ENCODE assay signal across 21 cellular contexts in the genomic region with DNA sequence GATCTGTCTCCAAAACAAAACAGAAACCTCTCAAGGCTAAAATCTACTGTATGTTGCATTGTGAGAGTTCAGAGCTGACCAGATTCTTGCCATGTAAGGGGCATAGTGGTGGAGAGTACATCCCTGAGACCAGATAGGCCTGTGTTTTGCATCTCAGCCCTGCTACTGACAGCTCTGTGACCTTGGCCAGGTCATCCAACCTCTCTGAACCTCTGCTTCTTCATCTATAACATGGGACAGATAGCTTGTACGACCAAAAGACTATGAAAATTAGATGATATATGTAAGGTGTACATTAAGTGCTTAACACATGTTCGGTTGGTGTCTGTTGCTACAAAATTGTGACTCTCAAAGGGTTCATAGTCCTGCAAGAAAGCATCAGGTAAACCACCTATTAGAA. TPM values are rescaled to one million over a fixed set of nuclear protein-coding genes. Genes with fewer than 3 reads are reported as not detected.
DNase-seq lines count a peak whose midpoint lies in the region; ATAC-seq and TF ChIP-seq lines count a peak whose summit lies in the region.
"Had no signal": no experiment of that assay in that cellular context is flagged by ENCODE, and none has a peak within 500 bp of the region (broad histone marks: within the 10 kb centered on the region; RNA-seq: fewer than 3 reads in every experiment).

No MANE protein-coding gene starts in this region.

- peaks cover 45% of the 10 kb centered on the region for H3K4me1 ChIP-seq in GM23338 (ENCODE audit: insufficient read depth)
- H3K4me1 ChIP-seq in prostate gland (replicated peaks), result peaks cover 20% of the 10 kb centered on the region

- no peak for TF ChIP-seq POLR2A in prostate gland (IDR thresholded peaks at IDR 0.05)

- POLR2A ChIA-PET in WTC11 (lab: Charles Lee), result interaction anchor here (1.0 kb wide), 1 partner anchor 11 kb away, joined by 4 read pairs; no protein-coding TSS in a partner anchor

- no peaks in the 10 kb centered on the region for H3K9me3 Mint-ChIP-seq in GM23338
- no peaks in the 10 kb centered on the region for H3K9me3 Mint-ChIP-seq in WTC11
- peaks cover 3% of the 10 kb centered on the region for H3K9me3 Mint-ChIP-seq in glutamatergic neuron (ENCODE audit: unreplicated experiment)
- H3K9me3 Mint-ChIP-seq in activated naive CD8-positive, alpha-beta T cell treated with anti-CD3 and anti-CD28 coated beads for 36 hours, result no peaks in the 10 kb centered on the region
- H3K9me3 Mint-ChIP-seq: CD14-positive monocyte, HFFc6, IgD-negative memory B cell had no signal

- WGBS in prostate gland, result 69% methylated on average over 2 of the region's 2 CpGs

- intact Hi-C loops in prostate gland (cut with DNase I), result no loop called here

- ATAC-seq in GM23338 (no peak), WTC11 (no peak), GM18867 (IDR thresholded peaks at IDR 0.05; ENCODE audit: unreplicated experiment) (no peak)

- H3K9me2 ChIP-seq in GM23338 (ENCODE audit: insufficient read depth), result no peaks in the 10 kb centered on the region

- H3K4me3 Mint-ChIP-seq in GM23338, result no peak overlapping the region
- no peak overlapping the region for H3K4me3 Mint-ChIP-seq in WTC11
- no peak overlapping the region for H3K4me3 Mint-ChIP-seq in glutamatergic neuron (ENCODE audit: unreplicated experiment)
- no peak overlapping the region for H3K4me3 Mint-ChIP-seq in activated naive CD8-positive, alpha-beta T cell treated with anti-CD3 and anti-CD28 coated beads for 36 hours
- H3K4me3 Mint-ChIP-seq: CD14-positive monocyte, HFFc6, IgD-negative memory B cell had no signal

- H3K79me2 ChIP-seq in GM23338 (replicated peaks; ENCODE audit: insufficient read depth), result peaks cover 100% of the 10 kb centered on the region

- H3F3A ChIP-seq in GM23338 (replicated peaks; ENCODE audit: low read depth), result no peaks in the 10 kb centered on the region

- DNase-seq in GM23338 (ENCODE audit: low spot score) (no peak), WTC11 (ENCODE audit: low spot score) (no peak), glutamatergic neuron (no peak), prostate gland (ENCODE audit: low spot score) (no peak), GM20000 (ENCODE audit: low spot score) (no peak), medulla oblongata (ENCODE audit: extremely low spot score) (no peak)
- DNase-seq in activated naive CD8-positive, alpha-beta T cell treated with anti-CD3 and anti-CD28 coated beads for 36 hours, result no peak
- DNase-seq: AML-193, GF-D8, HFFc6, Kasumi-1, NCI-H1105, NCI-H1694 treated with DMSO at 0.1 percent for 48 hours, NCI-H2107, NCI-H2227 treated with DMSO at 0.1 percent for 48 hours, NCI-H524, Peyer's patch, SHP77 had no signal

- TF ChIP-seq CTCF in GM23338 (conservative IDR thresholded peaks at IDR 0.05; ENCODE audit: low read depth in 2 of 2) (no peak), WTC11 (IDR thresholded peaks at IDR 0.05) (no peak), glutamatergic neuron (IDR thresholded peaks at IDR 0.05; ENCODE audit: partially characterized antibody, unreplicated experiment) (no peak), prostate gland (IDR thresholded peaks at IDR 0.05) (no peak), GM20000 (IDR thresholded peaks at IDR 0.05; ENCODE audit: extremely low read depth, missing control alignments) (no peak)

- H3K27ac ChIP-seq in GM23338 (ENCODE audit: low read depth) (0 out of 2 replicates have a peak overlapping the region, but pooled peaks have one; percentile 2), prostate gland (peak overlapping the region; percentile 75 to 79)
- H3K27ac ChIP-seq: Peyer's patch had no signal

- H3K4me2 ChIP-seq in GM23338, result no peak overlapping the region

- H3K27ac Mint-ChIP-seq in GM23338, result no peak overlapping the region
- H3K27ac Mint-ChIP-seq in WTC11, result peak overlapping the region; percentile 40
- H3K27ac Mint-ChIP-seq in glutamatergic neuron (ENCODE audit: unreplicated experiment), result peak overlapping the region; percentile 64
- no peak overlapping the region for H3K27ac Mint-ChIP-seq in activated naive CD8-positive, alpha-beta T cell treated with anti-CD3 and anti-CD28 coated beads for 36 hours
- H3K27ac Mint-ChIP-seq: CD14-positive monocyte, HFFc6, IgD-negative memory B cell had no signal

- peaks cover 38% of the 10 kb centered on the region for H4K20me1 ChIP-seq in GM23338 (replicated peaks; ENCODE audit: insufficient read depth)

- CTCF ChIA-PET in WTC11 (lab: Charles Lee), result interaction anchor here (0.6 to 2.3 kb wide), 4 partner anchors 11 to 134 kb away, joined by 3 to 9 read pairs (median 5); no protein-coding TSS in a partner anchor

- H3K36me3 ChIP-seq in GM23338 (ENCODE audit: insufficient read depth) (no peaks in the 10 kb centered on the region), prostate gland (no peaks in the 10 kb centered on the region)
- H3K36me3 ChIP-seq: Peyer's patch had no signal

- no peaks in the 10 kb centered on the region for H3K27me3 ChIP-seq in GM23338 (ENCODE audit: insufficient read depth)
- H3K27me3 ChIP-seq in prostate gland (replicated peaks; ENCODE audit: insufficient read depth), result no peaks in the 10 kb centered on the region
- H3K27me3 ChIP-seq: Peyer's patch had no signal

- peaks cover 55% of the 10 kb centered on the region for H3K4me1 Mint-ChIP-seq in GM23338
- H3K4me1 Mint-ChIP-seq in WTC11, result peaks cover 70% of the 10 kb centered on the region
- peaks cover 49% of the 10 kb centered on the region for H3K4me1 Mint-ChIP-seq in glutamatergic neuron (ENCODE audit: low read depth, unreplicated experiment)
- peaks cover 37% of the 10 kb centered on the region for H3K4me1 Mint-ChIP-seq in activated naive CD8-positive, alpha-beta T cell treated with anti-CD3 and anti-CD28 coated beads for 36 hours
- H3K4me1 Mint-ChIP-seq: CD14-positive monocyte, IgD-negative memory B cell had no signal

- H3K4me3 ChIP-seq in GM23338 (no peak overlapping the region), prostate gland (no peak overlapping the region)
- H3K4me3 ChIP-seq: Peyer's patch had no signal

- H3K27me3 Mint-ChIP-seq in GM23338 (ENCODE audit: insufficient read depth, low read depth, poor library complexity), result peaks cover 12% of the 10 kb centered on the region
- H3K27me3 Mint-ChIP-seq in WTC11 (ENCODE audit: low read depth), result no peaks in the 10 kb centered on the region
- H3K27me3 Mint-ChIP-seq in glutamatergic neuron (ENCODE audit: unreplicated experiment), result peaks cover 4% of the 10 kb centered on the region
- peaks cover 40% of the 10 kb centered on the region for H3K27me3 Mint-ChIP-seq in activated naive CD8-positive, alpha-beta T cell treated with anti-CD3 and anti-CD28 coated beads for 36 hours

- no peaks in the 10 kb centered on the region for H3K9me3 ChIP-seq in prostate gland
- H3K9me3 ChIP-seq: Peyer's patch had no signal

- H2AFZ ChIP-seq in GM23338, result no peak overlapping the region

- H3K36me3 Mint-ChIP-seq in GM23338 (ENCODE audit: low read depth), result no peaks in the 10 kb centered on the region; the same call in 2 of the 3 replicates
- H3K36me3 Mint-ChIP-seq in WTC11, result no peaks in the 10 kb centered on the region
- H3K36me3 Mint-ChIP-seq in glutamatergic neuron (ENCODE audit: unreplicated experiment), result no peaks in the 10 kb centered on the region
- peaks cover 4% of the 10 kb centered on the region for H3K36me3 Mint-ChIP-seq in activated naive CD8-positive, alpha-beta T cell treated with anti-CD3 and anti-CD28 coated beads for 36 hours
- H3K36me3 Mint-ChIP-seq: CD14-positive monocyte, IgD-negative memory B cell had no signal

TF ChIP-seq in GM23338, 12 proteins besides CTCF, POLR2A, EP300 and RAD21 (continues in another document):
- TF ChIP-seq ZNF331 (CRISPR knock-in tag; IDR thresholded peaks at IDR 0.05; ENCODE audit: low read depth) (no peak), ETS1 (IDR thresholded peaks at IDR 0.05) (no peak), JUNB (IDR thresholded peaks at IDR 0.05; ENCODE audit: unreplicated experiment) (no peak), EZH2 (IDR thresholded peaks at IDR 0.05; ENCODE audit: low read depth, unreplicated experiment) (no peak), CREB1 (CRISPR knock-in tag; IDR thresholded peaks at IDR 0.05; ENCODE audit: low read depth) (no peak), STAT1 (IDR thresholded peaks at IDR 0.05; ENCODE audit: unreplicated experiment) (no peak), NANOG (IDR thresholded peaks at IDR 0.05; ENCODE audit: borderline replicate concordance) (no peak), ZNF114 (CRISPR knock-in tag; IDR thresholded peaks at IDR 0.05) (no peak)

TF ChIP-seq in WTC11, 78 proteins besides CTCF, POLR2A, EP300 and RAD21:
- TF ChIP-seq ZNF138 (CRISPR knock-in tag; conservative IDR thresholded peaks at IDR 0.05), result no peak
TF ChIP-seq in WTC11: peak in this region for 0.

RNA-seq across cellular contexts. Expression of gene ZNRF3, which starts 22.9 kb away (rescaled TPM):
- 28.9 and 32.2 TPM in 2 replicates for total RNA-seq in GM23338 (2014; rRNA removed; shearing (Covaris generic))
- 11.1 and 12.3 TPM in 2 replicates for polyA plus RNA-seq in GM23338 (2016; fragmentation: Nextera tagmentation; extraction: Ambion mirVana)
- 20.6 to 25.4 TPM (median 21.6 TPM) in 3 replicates for total RNA-seq in WTC11 (2021)
- total RNA-seq in glutamatergic neuron (ENCODE audit: unreplicated experiment), result 8.3 TPM
- 10 to 100 TPM; 38.5 to 46.1 TPM for total RNA-seq in prostate gland
- 1 to 10 TPM; 2.2 to 2.4 TPM for total RNA-seq in activated naive CD8-positive, alpha-beta T cell treated with anti-CD3 and anti-CD28 coated beads for 36 hours
- polyA plus RNA-seq: CD14-positive monocyte had no signal

Comparison
In these comparisons a context has a peak if more than half of its experiments do, and no peak if none do; other contexts are left out.
1. H3K27ac Mint-ChIP-seq: peak in WTC11 (single experiment) and glutamatergic neuron (single experiment); none in GM23338 (single experiment) and activated naive CD8-positive, alpha-beta T cell treated with anti-CD3 and anti-CD28 coated beads for 36 hours (single experiment).